Comparison of ENCODE assay signal across 1 cellular context in the genomic region with DNA sequence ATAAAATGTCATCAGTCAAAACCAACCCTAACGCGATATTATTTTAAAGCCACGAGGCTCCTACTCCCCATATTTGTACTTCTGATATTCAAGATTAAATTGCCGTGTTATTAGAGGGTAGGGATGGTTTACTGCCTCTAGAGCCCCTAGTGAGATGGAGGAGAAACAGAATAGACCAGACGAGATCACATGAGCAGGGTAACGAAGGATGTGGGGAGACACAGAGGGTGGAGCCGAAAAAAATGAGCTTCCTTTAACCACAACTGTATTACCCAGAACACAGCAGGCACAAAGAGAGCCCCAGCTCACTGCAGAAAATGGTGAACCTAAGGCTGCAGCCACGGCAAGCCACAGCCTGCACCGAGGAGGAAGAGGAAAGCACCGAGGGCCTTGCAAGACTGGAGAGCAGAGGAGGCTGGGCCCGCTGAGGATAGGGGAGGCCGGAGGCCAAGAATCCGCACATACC.
TF ChIP-seq lines count a peak whose summit lies in the region.

No MANE protein-coding gene starts in this region.

TF ChIP-seq in K562, 482 proteins besides CTCF, POLR2A, EP300 and RAD21 (continued from another document and continues in another):
- 0 out of 2 replicates have a peak, but pooled peaks have one; percentile 29 for TF ChIP-seq ZNF512 (tag; IDR thresholded peaks at IDR 0.05)
- TF ChIP-seq ZNF785 (CRISPR knock-in tag; IDR thresholded peaks at IDR 0.05), result no peak
- TF ChIP-seq SMARCA5 (IDR thresholded peaks at IDR 0.05), result no peak
- TF ChIP-seq HDAC2 (IDR thresholded peaks at IDR 0.05), result peak; percentile 27; the same call in 1 of the 2 replicates
- no peak for TF ChIP-seq TAL1 (IDR thresholded peaks at IDR 0.05)
- no peak for TF ChIP-seq MIER1 (IDR thresholded peaks at IDR 0.05; ENCODE audit: low read depth)
- TF ChIP-seq ZNF696 (CRISPR knock-in tag; conservative IDR thresholded peaks at IDR 0.05), result no peak
- TF ChIP-seq STAT5B (CRISPR knock-in tag; IDR thresholded peaks at IDR 0.05), result no peak
- TF ChIP-seq OTX1 (CRISPR knock-in tag; IDR thresholded peaks at IDR 0.05), result no peak
- no peak for TF ChIP-seq EGR1 (conservative IDR thresholded peaks at IDR 0.05)
- TF ChIP-seq ZBTB17 (CRISPR knock-in tag; IDR thresholded peaks at IDR 0.05), result peak; percentile 54; the same call in 1 of the 2 replicates
- TF ChIP-seq TOE1 (IDR thresholded peaks at IDR 0.05; ENCODE audit: borderline replicate concordance), result peak; percentile 67; the same call in 1 of the 2 replicates
- TF ChIP-seq TOE1 (CRISPR knock-in tag; IDR thresholded peaks at IDR 0.05; ENCODE audit: borderline replicate concordance, low read depth), result no peak
- TF ChIP-seq ZNF639 (CRISPR knock-in tag; conservative IDR thresholded peaks at IDR 0.05 in 1 of 2, IDR thresholded peaks at IDR 0.05 in 1 of 2), result no peak
- TF ChIP-seq MITF (IDR thresholded peaks at IDR 0.05), result peak; percentile 72; the same call in 1 of the 2 replicates
- TF ChIP-seq ZNF146 (CRISPR knock-in tag; IDR thresholded peaks at IDR 0.05; ENCODE audit: unreplicated experiment), result no peak
- no peak for TF ChIP-seq STAT5A (IDR thresholded peaks at IDR 0.05; ENCODE audit: borderline replicate concordance, low read length)
- TF ChIP-seq CBX8 (IDR thresholded peaks at IDR 0.05; ENCODE audit: borderline replicate concordance, extremely low read depth, low read depth, low read length, poor library complexity, severe bottlenecking), result no peak
- TF ChIP-seq DPF2 (IDR thresholded peaks at IDR 0.05), result peak; percentile 29; the same call in 1 of the 2 replicates
- no peak for TF ChIP-seq GTF2E2 (tag; IDR thresholded peaks at IDR 0.05)
- TF ChIP-seq, protein P1, sequence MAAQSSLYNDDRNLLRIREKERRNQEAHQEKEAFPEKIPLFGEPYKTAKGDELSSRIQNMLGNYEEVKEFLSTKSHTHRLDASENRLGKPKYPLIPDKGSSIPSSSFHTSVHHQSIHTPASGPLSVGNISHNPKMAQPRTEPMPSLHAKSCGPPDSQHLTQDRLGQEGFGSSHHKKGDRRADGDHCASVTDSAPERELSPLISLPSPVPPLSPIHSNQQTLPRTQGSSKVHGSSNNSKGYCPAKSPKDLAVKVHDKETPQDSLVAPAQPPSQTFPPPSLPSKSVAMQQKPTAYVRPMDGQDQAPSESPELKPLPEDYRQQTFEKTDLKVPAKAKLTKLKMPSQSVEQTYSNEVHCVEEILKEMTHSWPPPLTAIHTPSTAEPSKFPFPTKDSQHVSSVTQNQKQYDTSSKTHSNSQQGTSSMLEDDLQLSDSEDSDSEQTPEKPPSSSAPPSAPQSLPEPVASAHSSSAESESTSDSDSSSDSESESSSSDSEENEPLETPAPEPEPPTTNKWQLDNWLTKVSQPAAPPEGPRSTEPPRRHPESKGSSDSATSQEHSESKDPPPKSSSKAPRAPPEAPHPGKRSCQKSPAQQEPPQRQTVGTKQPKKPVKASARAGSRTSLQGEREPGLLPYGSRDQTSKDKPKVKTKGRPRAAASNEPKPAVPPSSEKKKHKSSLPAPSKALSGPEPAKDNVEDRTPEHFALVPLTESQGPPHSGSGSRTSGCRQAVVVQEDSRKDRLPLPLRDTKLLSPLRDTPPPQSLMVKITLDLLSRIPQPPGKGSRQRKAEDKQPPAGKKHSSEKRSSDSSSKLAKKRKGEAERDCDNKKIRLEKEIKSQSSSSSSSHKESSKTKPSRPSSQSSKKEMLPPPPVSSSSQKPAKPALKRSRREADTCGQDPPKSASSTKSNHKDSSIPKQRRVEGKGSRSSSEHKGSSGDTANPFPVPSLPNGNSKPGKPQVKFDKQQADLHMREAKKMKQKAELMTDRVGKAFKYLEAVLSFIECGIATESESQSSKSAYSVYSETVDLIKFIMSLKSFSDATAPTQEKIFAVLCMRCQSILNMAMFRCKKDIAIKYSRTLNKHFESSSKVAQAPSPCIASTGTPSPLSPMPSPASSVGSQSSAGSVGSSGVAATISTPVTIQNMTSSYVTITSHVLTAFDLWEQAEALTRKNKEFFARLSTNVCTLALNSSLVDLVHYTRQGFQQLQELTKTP (IDR thresholded peaks at IDR 0.05; ENCODE audit: low read depth in 1 of 2, partially characterized antibody in 2 of 2), result peak in 1 of 2 experiments; percentile 46
- TF ChIP-seq TRIM28 (IDR thresholded peaks at IDR 0.05), result no peak
- TF ChIP-seq, protein P2, sequence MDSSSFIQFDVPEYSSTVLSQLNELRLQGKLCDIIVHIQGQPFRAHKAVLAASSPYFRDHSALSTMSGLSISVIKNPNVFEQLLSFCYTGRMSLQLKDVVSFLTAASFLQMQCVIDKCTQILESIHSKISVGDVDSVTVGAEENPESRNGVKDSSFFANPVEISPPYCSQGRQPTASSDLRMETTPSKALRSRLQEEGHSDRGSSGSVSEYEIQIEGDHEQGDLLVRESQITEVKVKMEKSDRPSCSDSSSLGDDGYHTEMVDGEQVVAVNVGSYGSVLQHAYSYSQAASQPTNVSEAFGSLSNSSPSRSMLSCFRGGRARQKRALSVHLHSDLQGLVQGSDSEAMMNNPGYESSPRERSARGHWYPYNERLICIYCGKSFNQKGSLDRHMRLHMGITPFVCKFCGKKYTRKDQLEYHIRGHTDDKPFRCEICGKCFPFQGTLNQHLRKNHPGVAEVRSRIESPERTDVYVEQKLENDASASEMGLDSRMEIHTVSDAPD (CRISPR knock-in tag; IDR thresholded peaks at IDR 0.05), result 0 out of 2 replicates have a peak, but pooled peaks have one; percentile 42
- TF ChIP-seq KAT7 (CRISPR knock-in tag; IDR thresholded peaks at IDR 0.05; ENCODE audit: borderline replicate concordance), result no peak
- TF ChIP-seq KDM5B (IDR thresholded peaks at IDR 0.05; ENCODE audit: insufficient replicate concordance, low read depth, low read length), result peak; percentile 42
- TF ChIP-seq CREB1 (IDR thresholded peaks at IDR 0.05), result no peak
- TF ChIP-seq CREB1 (CRISPR knock-in tag; IDR thresholded peaks at IDR 0.05), result no peak
- TF ChIP-seq CTBP1 (IDR thresholded peaks at IDR 0.05; ENCODE audit: borderline replicate concordance), result peak; percentile 50; the same call in 1 of the 2 replicates
- peak; percentile 63 for TF ChIP-seq CC2D1A (IDR thresholded peaks at IDR 0.05)
- TF ChIP-seq BACH1 (tag; IDR thresholded peaks at IDR 0.05), result 0 out of 2 replicates have a peak, but pooled peaks have one; percentile 19
- TF ChIP-seq, protein P3, sequence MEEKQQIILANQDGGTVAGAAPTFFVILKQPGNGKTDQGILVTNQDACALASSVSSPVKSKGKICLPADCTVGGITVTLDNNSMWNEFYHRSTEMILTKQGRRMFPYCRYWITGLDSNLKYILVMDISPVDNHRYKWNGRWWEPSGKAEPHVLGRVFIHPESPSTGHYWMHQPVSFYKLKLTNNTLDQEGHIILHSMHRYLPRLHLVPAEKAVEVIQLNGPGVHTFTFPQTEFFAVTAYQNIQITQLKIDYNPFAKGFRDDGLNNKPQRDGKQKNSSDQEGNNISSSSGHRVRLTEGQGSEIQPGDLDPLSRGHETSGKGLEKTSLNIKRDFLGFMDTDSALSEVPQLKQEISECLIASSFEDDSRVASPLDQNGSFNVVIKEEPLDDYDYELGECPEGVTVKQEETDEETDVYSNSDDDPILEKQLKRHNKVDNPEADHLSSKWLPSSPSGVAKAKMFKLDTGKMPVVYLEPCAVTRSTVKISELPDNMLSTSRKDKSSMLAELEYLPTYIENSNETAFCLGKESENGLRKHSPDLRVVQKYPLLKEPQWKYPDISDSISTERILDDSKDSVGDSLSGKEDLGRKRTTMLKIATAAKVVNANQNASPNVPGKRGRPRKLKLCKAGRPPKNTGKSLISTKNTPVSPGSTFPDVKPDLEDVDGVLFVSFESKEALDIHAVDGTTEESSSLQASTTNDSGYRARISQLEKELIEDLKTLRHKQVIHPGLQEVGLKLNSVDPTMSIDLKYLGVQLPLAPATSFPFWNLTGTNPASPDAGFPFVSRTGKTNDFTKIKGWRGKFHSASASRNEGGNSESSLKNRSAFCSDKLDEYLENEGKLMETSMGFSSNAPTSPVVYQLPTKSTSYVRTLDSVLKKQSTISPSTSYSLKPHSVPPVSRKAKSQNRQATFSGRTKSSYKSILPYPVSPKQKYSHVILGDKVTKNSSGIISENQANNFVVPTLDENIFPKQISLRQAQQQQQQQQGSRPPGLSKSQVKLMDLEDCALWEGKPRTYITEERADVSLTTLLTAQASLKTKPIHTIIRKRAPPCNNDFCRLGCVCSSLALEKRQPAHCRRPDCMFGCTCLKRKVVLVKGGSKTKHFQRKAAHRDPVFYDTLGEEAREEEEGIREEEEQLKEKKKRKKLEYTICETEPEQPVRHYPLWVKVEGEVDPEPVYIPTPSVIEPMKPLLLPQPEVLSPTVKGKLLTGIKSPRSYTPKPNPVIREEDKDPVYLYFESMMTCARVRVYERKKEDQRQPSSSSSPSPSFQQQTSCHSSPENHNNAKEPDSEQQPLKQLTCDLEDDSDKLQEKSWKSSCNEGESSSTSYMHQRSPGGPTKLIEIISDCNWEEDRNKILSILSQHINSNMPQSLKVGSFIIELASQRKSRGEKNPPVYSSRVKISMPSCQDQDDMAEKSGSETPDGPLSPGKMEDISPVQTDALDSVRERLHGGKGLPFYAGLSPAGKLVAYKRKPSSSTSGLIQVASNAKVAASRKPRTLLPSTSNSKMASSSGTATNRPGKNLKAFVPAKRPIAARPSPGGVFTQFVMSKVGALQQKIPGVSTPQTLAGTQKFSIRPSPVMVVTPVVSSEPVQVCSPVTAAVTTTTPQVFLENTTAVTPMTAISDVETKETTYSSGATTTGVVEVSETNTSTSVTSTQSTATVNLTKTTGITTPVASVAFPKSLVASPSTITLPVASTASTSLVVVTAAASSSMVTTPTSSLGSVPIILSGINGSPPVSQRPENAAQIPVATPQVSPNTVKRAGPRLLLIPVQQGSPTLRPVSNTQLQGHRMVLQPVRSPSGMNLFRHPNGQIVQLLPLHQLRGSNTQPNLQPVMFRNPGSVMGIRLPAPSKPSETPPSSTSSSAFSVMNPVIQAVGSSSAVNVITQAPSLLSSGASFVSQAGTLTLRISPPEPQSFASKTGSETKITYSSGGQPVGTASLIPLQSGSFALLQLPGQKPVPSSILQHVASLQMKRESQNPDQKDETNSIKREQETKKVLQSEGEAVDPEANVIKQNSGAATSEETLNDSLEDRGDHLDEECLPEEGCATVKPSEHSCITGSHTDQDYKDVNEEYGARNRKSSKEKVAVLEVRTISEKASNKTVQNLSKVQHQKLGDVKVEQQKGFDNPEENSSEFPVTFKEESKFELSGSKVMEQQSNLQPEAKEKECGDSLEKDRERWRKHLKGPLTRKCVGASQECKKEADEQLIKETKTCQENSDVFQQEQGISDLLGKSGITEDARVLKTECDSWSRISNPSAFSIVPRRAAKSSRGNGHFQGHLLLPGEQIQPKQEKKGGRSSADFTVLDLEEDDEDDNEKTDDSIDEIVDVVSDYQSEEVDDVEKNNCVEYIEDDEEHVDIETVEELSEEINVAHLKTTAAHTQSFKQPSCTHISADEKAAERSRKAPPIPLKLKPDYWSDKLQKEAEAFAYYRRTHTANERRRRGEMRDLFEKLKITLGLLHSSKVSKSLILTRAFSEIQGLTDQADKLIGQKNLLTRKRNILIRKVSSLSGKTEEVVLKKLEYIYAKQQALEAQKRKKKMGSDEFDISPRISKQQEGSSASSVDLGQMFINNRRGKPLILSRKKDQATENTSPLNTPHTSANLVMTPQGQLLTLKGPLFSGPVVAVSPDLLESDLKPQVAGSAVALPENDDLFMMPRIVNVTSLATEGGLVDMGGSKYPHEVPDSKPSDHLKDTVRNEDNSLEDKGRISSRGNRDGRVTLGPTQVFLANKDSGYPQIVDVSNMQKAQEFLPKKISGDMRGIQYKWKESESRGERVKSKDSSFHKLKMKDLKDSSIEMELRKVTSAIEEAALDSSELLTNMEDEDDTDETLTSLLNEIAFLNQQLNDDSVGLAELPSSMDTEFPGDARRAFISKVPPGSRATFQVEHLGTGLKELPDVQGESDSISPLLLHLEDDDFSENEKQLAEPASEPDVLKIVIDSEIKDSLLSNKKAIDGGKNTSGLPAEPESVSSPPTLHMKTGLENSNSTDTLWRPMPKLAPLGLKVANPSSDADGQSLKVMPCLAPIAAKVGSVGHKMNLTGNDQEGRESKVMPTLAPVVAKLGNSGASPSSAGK (IDR thresholded peaks at IDR 0.05), result peak; percentile 28; the same call in 1 of the 2 replicates
- TF ChIP-seq SMAD4 (CRISPR knock-in tag; conservative IDR thresholded peaks at IDR 0.05), result 0 out of 2 replicates have a peak, but pooled peaks have one; percentile 42
- peak; percentile 64; the same call in 1 of the 2 replicates for TF ChIP-seq ESRRA (IDR thresholded peaks at IDR 0.05; ENCODE audit: borderline replicate concordance, low read depth)
- peak; percentile 63; the same call in 1 of the 2 replicates for TF ChIP-seq ZEB2 (IDR thresholded peaks at IDR 0.05)
- TF ChIP-seq FOXA3 (CRISPR knock-in tag; conservative IDR thresholded peaks at IDR 0.05 in 1 of 2, IDR thresholded peaks at IDR 0.05 in 1 of 2), result 0 out of 4 replicates have a peak, but pooled peaks of 1 of the 2 experiments have one; percentile 1
